ENCODE assay signal across 9 cellular contexts in genomic region chr16:30472328-30472942, GRCh38. TPM values are rescaled to one million over a fixed set of nuclear protein-coding genes. Genes with fewer than 3 reads are reported as not detected.
DNase-seq lines count a peak whose midpoint lies in the region; ATAC-seq and TF ChIP-seq lines count a peak whose summit lies in the region.
"Had no signal": no experiment of that assay in that cellular context is flagged by ENCODE, and none has a peak within 500 bp of the region (broad histone marks: within the 10 kb centered on the region; RNA-seq: fewer than 3 reads in every experiment).

Gene ITGAL (plus strand): TSS chr16:30472742. CDS start chr16:30472838, 96 bp downstream.

- peaks cover 8% of the 10 kb centered on the region for H3K27me3 ChIP-seq in transverse colon

- intact Hi-C loops in transverse colon (cut with DNase I; ENCODE audit: low total_unique reads), result no loop called here

- peak within 1 kb of the TSS; percentile 57 for H3K27ac Mint-ChIP-seq in neural crest cell (ENCODE audit: unreplicated experiment)

- H3K36me3 Mint-ChIP-seq in neural crest cell (ENCODE audit: low read depth), result no peaks in the 10 kb centered on the region

- no peak for TF ChIP-seq CTCF in neural crest cell (conservative IDR thresholded peaks at IDR 0.05)
- no peak for TF ChIP-seq CTCF in transverse colon (IDR thresholded peaks at IDR 0.05)

- H3K9me3 Mint-ChIP-seq in neural crest cell, result no peaks in the 10 kb centered on the region

- no peaks in the 10 kb centered on the region for H3K4me1 ChIP-seq in transverse colon

- DNase-seq in SIG-M5 treated with dmso at 0.1 percent for 504 hours (lab: John Stamatoyannopoulos, UW; ENCODE audit: unreplicated experiment) (peak; percentile 94), neural crest cell (ENCODE audit: low read depth, low spot score) (no peak), transverse colon (peak; percentile 72), cerebellar nuclear complex (lab: John Stamatoyannopoulos, UW) (no peak), glomerular visceral epithelial cell (ENCODE audit: extremely low spot score) (no peak)
- DNase-seq in activated naive CD4-positive, alpha-beta T cell treated with Interleukin-2 at 50 U/mL for 16 hours, result peak; percentile 87

- peak within 1 kb of the TSS; percentile 87 for H3K4me3 ChIP-seq in GM08714 (ENCODE audit: low read length)
- peak within 1 kb of the TSS in 2 of 4 donors; percentile 12 to 30 for H3K4me3 ChIP-seq in transverse colon

- H3K27ac ChIP-seq in transverse colon, result peak within 1 kb of the TSS; percentile 58 to 69 (median 64)

- no peak for TF ChIP-seq EP300 in transverse colon (IDR thresholded peaks at IDR 0.05; ENCODE audit: low read depth)

- 49 to 52% methylated on average over 7 to 8 of the region's 8 CpGs for WGBS in transverse colon (ENCODE audit: low coverage in 1 of 2), 2 donors

- H3K27me3 Mint-ChIP-seq in neural crest cell (ENCODE audit: low read depth), result no peaks in the 10 kb centered on the region

- in situ Hi-C loops in transverse colon (cut with MboI; ENCODE audit: low pct_ligation_motif_present in 1 of 4, low pct_unique_long_range_greater_than_20kb in 1 of 4, low sequenced_read_pairs in 3 of 4), result no loop called here

- peak; percentile 50 for ATAC-seq in HG02678 (IDR thresholded peaks at IDR 0.05; ENCODE audit: unreplicated experiment)

- no peaks in the 10 kb centered on the region for H3K4me1 Mint-ChIP-seq in neural crest cell

- no peaks in the 10 kb centered on the region for H3K9me3 ChIP-seq in transverse colon

- H3K4me3 Mint-ChIP-seq in neural crest cell, result no peak within 1 kb of the TSS

- TF ChIP-seq POLR2A in transverse colon (IDR thresholded peaks at IDR 0.05), result peak; percentile 15

- no peaks in the 10 kb centered on the region for H3K36me3 ChIP-seq in transverse colon

RNA-seq across cellular contexts. Expression of gene ITGAL, which starts in this region (rescaled TPM):
- total RNA-seq in neural crest cell (not detected in 2 replicates), transverse colon (10 to 100 TPM in 2 of 4 donors, 1 to 10 TPM in 2; 1.8 to 33.7 (median 6.7) TPM)
- total RNA-seq: endothelial cell of umbilical vein had no signal

Comparison
In these comparisons a context has a peak if more than half of its experiments do, and no peak if none do; other contexts are left out.
1. DNase-seq: peak in SIG-M5 treated with dmso at 0.1 percent for 504 hours (single experiment), activated naive CD4-positive, alpha-beta T cell treated with Interleukin-2 at 50 U/mL for 16 hours (single experiment) and transverse colon (single experiment); none in neural crest cell (single experiment), cerebellar nuclear complex (0 of 2) and glomerular visceral epithelial cell (single experiment).